25 cellular contexts compared by ENCODE assay signal in the genomic region with DNA sequence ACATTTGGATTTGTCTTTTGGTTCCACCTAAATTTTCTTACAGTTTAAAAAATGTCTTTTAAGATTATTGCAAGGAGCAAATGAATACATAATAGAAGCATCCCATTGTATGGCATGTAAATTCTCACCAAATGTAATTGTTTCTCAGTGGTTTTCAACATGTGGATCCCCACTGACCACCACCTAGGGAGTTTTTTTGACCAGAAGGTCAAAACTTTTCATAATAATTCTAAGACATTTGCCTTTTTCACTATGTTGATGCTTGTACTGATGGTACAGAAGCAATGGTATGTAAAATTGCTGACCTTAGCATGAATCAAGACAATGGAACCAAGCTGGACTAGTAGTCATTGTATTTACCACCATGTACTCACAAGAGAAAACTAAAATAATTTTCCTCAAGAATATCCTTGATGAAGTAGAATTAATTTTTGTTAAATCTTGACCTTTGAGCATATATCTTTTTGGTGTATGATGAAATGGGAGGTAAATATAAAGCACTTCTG.
"Had no signal": no experiment of that assay in that cellular context is flagged by ENCODE, and none has a peak within 500 bp of the region (broad histone marks: within the 10 kb centered on the region; RNA-seq: fewer than 3 reads in every experiment).

No MANE protein-coding gene starts in this region.

- H3K9me3 ChIP-seq: gastroesophageal sphincter, heart left ventricle, mucosa of descending colon, sigmoid colon, thoracic aorta, upper lobe of left lung had no signal

- H3K9ac ChIP-seq: parathyroid adenoma had no signal

- H3K9me3 Mint-ChIP-seq: activated naive CD4-positive, alpha-beta T cell treated with anti-CD3 and anti-CD28 coated beads, Interleukin-2, amount 10 ng/mL, durations not matched to agents 7 days and 5 days; endodermal cell; memory B cell had no signal

- ATAC-seq: activated CD4-positive, CD25-positive, alpha-beta regulatory T cell treated with anti-CD3 and anti-CD28 coated beads, Interleukin-2, amount 50 U/mL, for 24 hours; activated T-cell treated with anti-CD3 and anti-CD28 coated beads, Interleukin-2, amount 50 U/mL, for 72 hours; gastroesophageal sphincter; heart left ventricle; left cardiac atrium; mucosa of descending colon; T-helper 17 cell had no signal

- H3K27ac Mint-ChIP-seq: T-helper 17 cell had no signal

- H3K27ac ChIP-seq: gastroesophageal sphincter, heart left ventricle, parathyroid adenoma, sigmoid colon, thoracic aorta, upper lobe of left lung, VCaP had no signal

- H3K4me3 ChIP-seq: gastroesophageal sphincter, heart left ventricle, mucosa of descending colon, sigmoid colon, thoracic aorta, upper lobe of left lung had no signal

- H3K27me3 ChIP-seq: gastroesophageal sphincter, heart left ventricle, sigmoid colon, upper lobe of left lung had no signal

- DNase-seq: activated CD4-positive, alpha-beta T cell treated with anti-CD3 and anti-CD28 coated beads, Interleukin-2, amount 10 ng/mL, durations not matched to agents 24 days and 14 days; activated effector memory CD4-positive, alpha-beta T cell treated with Interleukin-2 at 50 U/mL for 16 hours; activated naive CD4-positive, alpha-beta T cell treated with anti-CD3 and anti-CD28 coated beads, Interleukin-2, amount 10 ng/mL, durations not matched to agents 7 days and 5 days; activated T-cell treated with anti-CD3 and anti-CD28 coated beads, Interleukin-2, amount 50 U/mL, for 72 hours; amygdala; cerebellar nuclear complex; cortex of kidney; endodermal cell; heart left ventricle; islet precursor cell; left cardiac atrium; mucosa of descending colon; nephron progenitor cell; nucleus accumbens; sigmoid colon; stimulated activated CD4-positive, alpha-beta T cell treated with anti-CD3 and anti-CD28 coated beads, Interleukin-2, amount 100 ng/mL, for 48 hours; stimulated activated naive CD4-positive, alpha-beta T cell treated with Interleukin-2 at 50 U/mL for 16 hours; T-helper 17 cell; upper lobe of left lung had no signal

- H3K36me3 ChIP-seq: gastroesophageal sphincter, sigmoid colon, thoracic aorta had no signal

- H2AFZ ChIP-seq: parathyroid adenoma had no signal

- H3K4me3 Mint-ChIP-seq: activated naive CD4-positive, alpha-beta T cell treated with anti-CD3 and anti-CD28 coated beads, Interleukin-2, amount 10 ng/mL, durations not matched to agents 7 days and 5 days; endodermal cell; memory B cell; nephron progenitor cell had no signal

- H3K27me3 Mint-ChIP-seq: activated CD4-positive, alpha-beta T cell treated with anti-CD3 and anti-CD28 coated beads, Interleukin-2, amount 10 ng/mL, durations not matched to agents 24 days and 14 days; activated naive CD4-positive, alpha-beta T cell treated with anti-CD3 and anti-CD28 coated beads, Interleukin-2, amount 10 ng/mL, durations not matched to agents 7 days and 5 days; memory B cell; T-helper 17 cell had no signal
